Comparison of ENCODE assay signal across 8 cellular contexts in the genomic region with DNA sequence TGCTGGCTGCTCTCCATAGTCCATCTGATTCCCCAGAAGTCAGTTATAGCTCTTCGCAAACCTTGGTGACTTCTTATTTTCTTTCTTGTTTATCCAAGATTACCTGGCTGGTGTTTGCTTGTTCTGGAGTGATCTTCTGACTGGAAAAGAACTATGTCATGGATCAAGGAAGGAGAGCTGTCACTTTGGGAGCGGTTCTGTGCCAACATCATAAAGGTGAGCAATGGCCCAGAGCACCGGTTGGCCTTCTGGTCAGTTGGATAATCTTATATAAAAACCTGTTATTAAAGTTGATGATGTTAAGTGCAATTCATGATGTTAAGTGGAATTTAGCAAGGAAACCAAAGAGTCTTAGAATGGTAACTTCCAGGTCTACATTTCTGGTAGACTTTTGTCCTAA. TPM values are rescaled to one million over a fixed set of nuclear protein-coding genes. Genes with fewer than 3 reads are reported as not detected.
DNase-seq lines count a peak whose midpoint lies in the region; ATAC-seq, FAIRE-seq and TF ChIP-seq lines count a peak whose summit lies in the region.

No MANE protein-coding gene starts in this region.

- peak overlapping the region; percentile 95 for H3K4me3 Mint-ChIP-seq in activated T-cell treated with anti-CD3 and anti-CD28 coated beads, Interleukin-2, amount 50 U/mL, for 4 hours

- no peak for TF ChIP-seq EP300 in GM12878 (IDR thresholded peaks at IDR 0.05; ENCODE audit: borderline replicate concordance in 1 of 2, control insufficient read depth in 1 of 2, low read depth in 2 of 2, low read length in 2 of 2)

- no peak for DNase-seq in activated T-cell treated with anti-CD3 and anti-CD28 coated beads, Interleukin-2, amount 50 U/mL, for 4 hours
- DNase-seq in activated T-cell treated with anti-CD3 and anti-CD28 coated beads for 4 hours (no peak), GM12878 (ENCODE audit: low read depth, low spot score) (no peak), lower lobe of right lung (no peak), tibial artery (no peak), epidermal melanocyte (ENCODE audit: insufficient read length, low spot score) (no peak), NCI-H2107 treated with DMSO at 0.1 percent for 48 hours (lab: John Stamatoyannopoulos, UW; ENCODE audit: unreplicated experiment) (no peak)

- peaks cover 9% of the 10 kb centered on the region for H3K4me1 ChIP-seq in GM12878 (ENCODE audit: control insufficient read depth, insufficient read depth, low read length)
- peaks cover 20% of the 10 kb centered on the region for H3K4me1 ChIP-seq in lower lobe of right lung
- H3K4me1 ChIP-seq in tibial artery, result peaks cover 0 to 30% (median 19%) of the 10 kb centered on the region in 4 donors

- in situ Hi-C loops in GM12878 (cut with MboI), result no loop called here

- no peaks in the 10 kb centered on the region for H4K20me1 ChIP-seq in GM12878 (ENCODE audit: control insufficient read depth, insufficient read depth)

- H3K9me3 Mint-ChIP-seq in activated T-cell treated with anti-CD3 and anti-CD28 coated beads, Interleukin-2, amount 50 U/mL, for 4 hours, result no peaks in the 10 kb centered on the region

- TF ChIP-seq CTCF in GM12878 (IDR thresholded peaks at IDR 0.05 in 2 of 3, conservative IDR thresholded peaks at IDR 0.05 in 1 of 3; ENCODE audit: control insufficient read depth in 2 of 3, extremely low read depth in 1 of 3, insufficient read depth in 1 of 3, low read depth in 3 of 3, low read length in 3 of 3), result no peak
- TF ChIP-seq CTCF in lower lobe of right lung (IDR thresholded peaks at IDR 0.05), result no peak
- TF ChIP-seq CTCF in tibial artery (IDR thresholded peaks at IDR 0.05), result no peak

- H3K9me3 ChIP-seq in GM12878 (replicated peaks; ENCODE audit: control insufficient read depth, insufficient read depth, low read length) (no peaks in the 10 kb centered on the region), lower lobe of right lung (no peaks in the 10 kb centered on the region), tibial artery (no peaks in the 10 kb centered on the region)

- H3K27ac ChIP-seq in GM12878 (ENCODE audit: control insufficient read depth, insufficient read depth) (peak overlapping the region; percentile 59), lower lobe of right lung (peak overlapping the region; percentile 80), tibial artery (peak overlapping the region; percentile 76 to 77)

- H3K36me3 Mint-ChIP-seq in activated T-cell treated with anti-CD3 and anti-CD28 coated beads, Interleukin-2, amount 50 U/mL, for 4 hours (ENCODE audit: insufficient read depth), result peaks cover 8% of the 10 kb centered on the region

- H2AFZ ChIP-seq in GM12878 (ENCODE audit: control insufficient read depth, low read depth, low read length), result no peak overlapping the region; the same call in 1 of the 2 replicates

- H3K79me2 ChIP-seq in GM12878 (ENCODE audit: control insufficient read depth, insufficient read depth, low read length), result peaks cover 14% of the 10 kb centered on the region

- H3K27me3 ChIP-seq in GM12878 (replicated peaks in 1 of 2; ENCODE audit: control insufficient read depth in 2 of 2, insufficient read depth in 2 of 2, low read length in 1 of 2) (no peaks in the 10 kb centered on the region), lower lobe of right lung (ENCODE audit: low read depth) (no peaks in the 10 kb centered on the region), tibial artery (no peaks in the 10 kb centered on the region)

- TF ChIP-seq POLR2A in GM12878 (IDR thresholded peaks at IDR 0.05; ENCODE audit: low read depth, low read length), result no peak

- peaks cover 19% of the 10 kb centered on the region for H3K4me1 Mint-ChIP-seq in activated T-cell treated with anti-CD3 and anti-CD28 coated beads, Interleukin-2, amount 50 U/mL, for 4 hours (ENCODE audit: low read depth)

- BruUV-seq in GM12878 (replicated peaks; lab: Mats Ljungman, UMichigan), result no TSS peak

- ATAC-seq in activated T-cell treated with anti-CD3 and anti-CD28 coated beads, Interleukin-2, amount 50 U/mL, for 4 hours, result no peak
- ATAC-seq in GM12878, result no peak
- no peak for ATAC-seq in lower lobe of right lung
- no peak for ATAC-seq in GM21737 (IDR thresholded peaks at IDR 0.05; ENCODE audit: unreplicated experiment)

- TF ChIP-seq RAD21 in GM12878 (IDR thresholded peaks at IDR 0.05; ENCODE audit: insufficient read depth, low read depth, low read length), result no peak

- POLR2A ChIA-PET in GM12878 (lab: Charles Lee), result interaction anchor here (0.7 to 2.4 kb wide), 6 partner anchors 9 to 319 kb away, joined by 3 to 24 read pairs (median 4); a partner anchor contains a TSS

- intact Hi-C loops in GM12878 (cut with micrococcal nuclease; ENCODE audit: unreplicated experiment), result no loop called here
- intact Hi-C loops in lower lobe of right lung (cut with DNase I), result no loop called here
- intact Hi-C loops in tibial artery (cut with DNase I; ENCODE audit: low total_unique reads), result no loop called here

- SMC1A ChIA-PET in GM12878 (lab: Charles Lee; ENCODE audit: uncharacterized antibody, unreplicated experiment), result interaction anchor here (0.9 to 1.7 kb wide), 6 partner anchors 12 to 148 kb away, joined by 3 to 7 read pairs (median 4); no protein-coding TSS in a partner anchor

- H3K27me3 Mint-ChIP-seq in activated T-cell treated with anti-CD3 and anti-CD28 coated beads, Interleukin-2, amount 50 U/mL, for 4 hours (ENCODE audit: low read depth), result no peaks in the 10 kb centered on the region

- RAD21 ChIA-PET in GM12878 (lab: Charles Lee; ENCODE audit: unreplicated experiment), result interaction anchor here (0.9 to 1.3 kb wide), 4 partner anchors 16 to 263 kb away, joined by 3 to 6 read pairs (median 4); a partner anchor contains a TSS

- H3K4me2 ChIP-seq in GM12878 (ENCODE audit: control insufficient read depth, insufficient read depth), result peak overlapping the region; percentile 87

- CTCF ChIA-PET in GM12878 (lab: Yijun Ruan, JAX), result interaction anchor here (1.0 to 4.1 kb wide), 8 partner anchors 13 to 312 kb away, joined by 3 to 23 read pairs (median 5); a partner anchor contains a TSS

- peaks cover 0 to 3% of the 10 kb centered on the region in 2 experiments; a peak in 2 of 4 replicates for H3K36me3 ChIP-seq in GM12878 (ENCODE audit: control insufficient read depth in 2 of 2, insufficient read depth in 2 of 2, low read length in 1 of 2)
- peaks cover 42% of the 10 kb centered on the region for H3K36me3 ChIP-seq in lower lobe of right lung
- H3K36me3 ChIP-seq in tibial artery, result peaks cover 12 to 36% (median 23%) of the 10 kb centered on the region in 3 donors

- peak overlapping the region; percentile 77 for H3K9ac ChIP-seq in GM12878 (ENCODE audit: control insufficient read depth, insufficient read depth, low read length)

- no peak for FAIRE-seq in GM12878 (lab: Jason Lieb, UNC)

- H3K4me3 ChIP-seq in GM12878 (peak overlapping the region; percentile 98), lower lobe of right lung (peak overlapping the region; percentile 80), tibial artery (peak overlapping the region; percentile 64 to 65)

- WGBS in GM12878 (ENCODE audit: insufficient coverage, insufficient replicate concordance, low lambda C conversion rate, missing lambda C conversion rate), result 18% methylated on average over 3 of the region's 3 CpGs

RNA-seq across cellular contexts. Expression of a gene that starts 0.7 kb away (rescaled TPM):
- 10 to 100 TPM; 59.7 to 68.8 (median 60.1) TPM for total RNA-seq in activated T-cell treated with anti-CD3 and anti-CD28 coated beads, Interleukin-2, amount 50 U/mL, for 4 hours
- total RNA-seq in GM12878 (2013; cell fraction: nucleolus; rRNA removed), result 103 and 121 TPM in 2 replicates
- 33.1 and 33.2 TPM in 2 replicates for total RNA-seq in GM12878 (2014; rRNA removed)
- total RNA-seq in GM12878 (2014; rRNA removed; fragmentation: Illumina TruSeq; extraction: Trizol), result 35.6 and 38.5 TPM in 2 replicates
- 41.6 and 46.9 TPM in 2 replicates for total RNA-seq in GM12878 (2021)
- 30.2 TPM for polyA plus RNA-seq in GM12878 (2011; ENCODE audit: low read depth)
- 37.2 and 38.7 TPM in 2 replicates for polyA plus RNA-seq in GM12878 (2011; rRNA removed)
- polyA plus RNA-seq in GM12878 (2011; cell fraction: cytosol; rRNA removed), result 33.5 and 36.1 TPM in 2 replicates
- polyA plus RNA-seq in GM12878 (2011; cell fraction: nucleus; rRNA removed), result 40.2 and 51.2 TPM in 2 replicates
- 22.7 and 30.5 TPM in 2 replicates for polyA plus RNA-seq in GM12878 (2012)
- polyA plus RNA-seq in GM12878 (2014; fragmentation: Illumina TruSeq; extraction: Trizol), result 37.2 and 49.5 TPM in 2 replicates
- 10 to 100 TPM; 22.7 to 27.2 TPM for polyA plus RNA-seq in GM12878 (2014; fragmentation: Nextera tagmentation; extraction: Ambion mirVana)
- 34.7 TPM in 2 replicates for polyA plus RNA-seq in GM12878 (2014; rRNA removed)
- polyA plus RNA-seq in GM12878 (2016; fragmentation: Nextera tagmentation; extraction: Ambion mirVana), result 10 to 100 TPM; 45.4 to 47.5 TPM
- polyA minus RNA-seq in GM12878 (2011; rRNA and poly(A)+ RNA removed), result 46.5 and 49.0 TPM in 2 replicates
- 10.0 and 11.6 TPM in 2 replicates for polyA minus RNA-seq in GM12878 (2011; cell fraction: cytosol; rRNA and poly(A)+ RNA removed)
- 29.4 and 53.9 TPM in 2 replicates for polyA minus RNA-seq in GM12878 (2011; cell fraction: nucleus; rRNA and poly(A)+ RNA removed)
- total RNA-seq in lower lobe of right lung, result 37.2 TPM

RNA-seq across cellular contexts. Expression of a gene that starts 22.2 kb away (rescaled TPM):
- under 1 TPM; 0.37 to 0.57 (median 0.46) TPM for total RNA-seq in activated T-cell treated with anti-CD3 and anti-CD28 coated beads, Interleukin-2, amount 50 U/mL, for 4 hours
- not detected in 2 replicates for total RNA-seq in GM12878 (2013; cell fraction: nucleolus; rRNA removed)
- total RNA-seq in GM12878 (2014; rRNA removed) (not detected in 2 replicates), GM12878 (2014; rRNA removed; fragmentation: Illumina TruSeq; extraction: Trizol) (not detected in 2 replicates), GM12878 (2021) (0.58 and 0.59 TPM in 2 replicates), lower lobe of right lung (not detected)
- not detected for polyA plus RNA-seq in GM12878 (2011; ENCODE audit: low read depth)
- polyA plus RNA-seq in GM12878 (2011; rRNA removed) (not detected in 2 replicates), GM12878 (2014; fragmentation: Illumina TruSeq; extraction: Trizol) (not detected in 2 replicates), GM12878 (2014; fragmentation: Nextera tagmentation; extraction: Ambion mirVana) (not detected), GM12878 (2014; rRNA removed) (not detected in 2 replicates), GM12878 (2016; fragmentation: Nextera tagmentation; extraction: Ambion mirVana) (under 1 TPM; 0.13 to 0.30 TPM)
- polyA plus RNA-seq in GM12878 (2011; cell fraction: cytosol; rRNA removed), result 0.03 TPM in 1 of 2 replicates, not detected in the other
- polyA plus RNA-seq in GM12878 (2011; cell fraction: nucleus; rRNA removed), result 0.03 TPM in 2 replicates
- polyA plus RNA-seq in GM12878 (2012), result not detected in 2 replicates
- polyA minus RNA-seq in GM12878 (2011; rRNA and poly(A)+ RNA removed), result 0.37 TPM in 1 of 2 replicates, not detected in the other
- polyA minus RNA-seq in GM12878 (2011; cell fraction: cytosol; rRNA and poly(A)+ RNA removed), result not detected in 2 replicates
- not detected in 2 replicates for polyA minus RNA-seq in GM12878 (2011; cell fraction: nucleus; rRNA and poly(A)+ RNA removed)

RNA-seq across cellular contexts. Expression of a gene that starts 39.4 kb away (rescaled TPM):
- 100 to 1,000 TPM; 417 to 447 (median 437) TPM for total RNA-seq in activated T-cell treated with anti-CD3 and anti-CD28 coated beads, Interleukin-2, amount 50 U/mL, for 4 hours
- 114 and 121 TPM in 2 replicates for total RNA-seq in GM12878 (2013; cell fraction: nucleolus; rRNA removed)
- total RNA-seq in GM12878 (2014; rRNA removed), result 678 and 698 TPM in 2 replicates
- 496 and 526 TPM in 2 replicates for total RNA-seq in GM12878 (2014; rRNA removed; fragmentation: Illumina TruSeq; extraction: Trizol)
- 687 and 709 TPM in 2 replicates for total RNA-seq in GM12878 (2021)
- polyA plus RNA-seq in GM12878 (2011; ENCODE audit: low read depth), result 588 TPM
- polyA plus RNA-seq in GM12878 (2011; rRNA removed), result 249 and 328 TPM in 2 replicates
- 223 and 268 TPM in 2 replicates for polyA plus RNA-seq in GM12878 (2011; cell fraction: cytosol; rRNA removed)
- 496 and 498 TPM in 2 replicates for polyA plus RNA-seq in GM12878 (2011; cell fraction: nucleus; rRNA removed)
- polyA plus RNA-seq in GM12878 (2012), result 635 and 642 TPM in 2 replicates
- polyA plus RNA-seq in GM12878 (2014; fragmentation: Illumina TruSeq; extraction: Trizol), result 937 and 999 TPM in 2 replicates
- polyA plus RNA-seq in GM12878 (2014; fragmentation: Nextera tagmentation; extraction: Ambion mirVana), result 100 to 1,000 TPM; 615 to 830 TPM
- polyA plus RNA-seq in GM12878 (2014; rRNA removed), result 348 and 380 TPM in 2 replicates
- polyA plus RNA-seq in GM12878 (2016; fragmentation: Nextera tagmentation; extraction: Ambion mirVana), result 1,000 to 10,000 TPM; 2,526 to 2,682 TPM
- 101 and 112 TPM in 2 replicates for polyA minus RNA-seq in GM12878 (2011; rRNA and poly(A)+ RNA removed)
- 81.3 and 86.7 TPM in 2 replicates for polyA minus RNA-seq in GM12878 (2011; cell fraction: cytosol; rRNA and poly(A)+ RNA removed)
- polyA minus RNA-seq in GM12878 (2011; cell fraction: nucleus; rRNA and poly(A)+ RNA removed), result 80.0 and 98.9 TPM in 2 replicates
- 326 TPM for total RNA-seq in lower lobe of right lung
